23 cellular contexts compared by ENCODE assay signal in genomic region chr22:27699676-27700075, GRCh38.
"Had no signal": no experiment of that assay in that cellular context is flagged by ENCODE, and none has a peak within 500 bp of the region (broad histone marks: within the 10 kb centered on the region; RNA-seq: fewer than 3 reads in every experiment).

No MANE protein-coding gene starts in this region.

- H3K27me3 Mint-ChIP-seq: activated CD8-positive, alpha-beta memory T cell treated with anti-CD3 and anti-CD28 coated beads, Interleukin-2, amount 10 ng/mL, durations not matched to agents 7 days and 5 days had no signal

- H2AFZ ChIP-seq: hepatocyte, parathyroid adenoma had no signal

- ATAC-seq: activated CD8-positive, alpha-beta memory T cell treated with anti-CD3 and anti-CD28 coated beads, Interleukin-2, amount 10 ng/mL, durations not matched to agents 7 days and 5 days; activated CD8-positive, alpha-beta T cell treated with anti-CD3 and anti-CD28 coated beads, Interleukin-2, amount 10 ng/mL, durations not matched to agents 7 days and 5 days; activated naive CD4-positive, alpha-beta T cell treated with anti-CD3 and anti-CD28 coated beads, Interleukin-2, amount 50 U/mL, for 72 hours; left ventricle myocardium superior; right cardiac atrium; WTC11 had no signal

- H3K9ac ChIP-seq: parathyroid adenoma had no signal

- H3K4me1 Mint-ChIP-seq: activated CD8-positive, alpha-beta memory T cell treated with anti-CD3 and anti-CD28 coated beads, Interleukin-2, amount 10 ng/mL, durations not matched to agents 7 days and 5 days; central memory CD8-positive, alpha-beta T cell had no signal

- H3K4me3 Mint-ChIP-seq: activated CD8-positive, alpha-beta memory T cell treated with anti-CD3 and anti-CD28 coated beads, Interleukin-2, amount 10 ng/mL, durations not matched to agents 7 days and 5 days; activated CD8-positive, alpha-beta T cell treated with anti-CD3 and anti-CD28 coated beads, Interleukin-2, amount 10 ng/mL, durations not matched to agents 7 days and 5 days; central memory CD8-positive, alpha-beta T cell; WTC11 had no signal

- H3K36me3 ChIP-seq: esophagus squamous epithelium, tibial nerve had no signal

- H3K27ac Mint-ChIP-seq: activated CD8-positive, alpha-beta memory T cell treated with anti-CD3 and anti-CD28 coated beads, Interleukin-2, amount 10 ng/mL, durations not matched to agents 7 days and 5 days; activated CD8-positive, alpha-beta T cell treated with anti-CD3 and anti-CD28 coated beads, Interleukin-2, amount 10 ng/mL, durations not matched to agents 7 days and 5 days; activated naive CD4-positive, alpha-beta T cell treated with anti-CD3 and anti-CD28 coated beads, Interleukin-2, amount 50 U/mL, for 72 hours; WTC11 had no signal

- H3K36me3 Mint-ChIP-seq: activated CD8-positive, alpha-beta memory T cell treated with anti-CD3 and anti-CD28 coated beads, Interleukin-2, amount 10 ng/mL, durations not matched to agents 7 days and 5 days had no signal

- H3K4me1 ChIP-seq: parathyroid adenoma, tibial nerve had no signal

- H3K27ac ChIP-seq: esophagus squamous epithelium, hepatocyte, parathyroid adenoma, tibial nerve had no signal

- H3K79me2 ChIP-seq: hepatocyte, parathyroid adenoma had no signal

- H3K4me3 ChIP-seq: esophagus squamous epithelium, hepatocyte, tibial nerve had no signal

- DNase-seq: activated CD4-positive, alpha-beta T cell treated with anti-CD3 and anti-CD28 coated beads, Interleukin-2, amount 50 U/mL, for 1 hour; activated CD8-positive, alpha-beta memory T cell treated with anti-CD3 and anti-CD28 coated beads, Interleukin-2, amount 10 ng/mL, durations not matched to agents 7 days and 5 days; activated CD8-positive, alpha-beta T cell treated with anti-CD3 and anti-CD28 coated beads, Interleukin-2, amount 10 ng/mL, durations not matched to agents 7 days and 5 days; activated naive CD4-positive, alpha-beta T cell; activated T-cell treated with anti-CD3 and anti-CD28 coated beads, Interleukin-2, amount 50 U/mL, for 48 hours; dermis blood vessel endothelial cell; effector CD4-positive, alpha-beta T cell; esophagus squamous epithelium; foreskin melanocyte; glutamatergic neuron; islet precursor cell; left ventricle myocardium superior; occipital lobe; right cardiac atrium; stimulated activated CD4-positive, alpha-beta T cell treated with anti-CD3 and anti-CD28 coated beads, Interleukin-2, amount 100 ng/mL, for 48 hours; stimulated activated naive CD4-positive, alpha-beta T cell treated with Interleukin-2 at 50 U/mL for 16 hours; T-helper 2 cell had no signal

- H3K4me2 ChIP-seq: hepatocyte had no signal

- H3K27me3 ChIP-seq: esophagus squamous epithelium, hepatocyte, tibial nerve had no signal
